Comparison of ENCODE assay signal across 22 cellular contexts in the genomic region with DNA sequence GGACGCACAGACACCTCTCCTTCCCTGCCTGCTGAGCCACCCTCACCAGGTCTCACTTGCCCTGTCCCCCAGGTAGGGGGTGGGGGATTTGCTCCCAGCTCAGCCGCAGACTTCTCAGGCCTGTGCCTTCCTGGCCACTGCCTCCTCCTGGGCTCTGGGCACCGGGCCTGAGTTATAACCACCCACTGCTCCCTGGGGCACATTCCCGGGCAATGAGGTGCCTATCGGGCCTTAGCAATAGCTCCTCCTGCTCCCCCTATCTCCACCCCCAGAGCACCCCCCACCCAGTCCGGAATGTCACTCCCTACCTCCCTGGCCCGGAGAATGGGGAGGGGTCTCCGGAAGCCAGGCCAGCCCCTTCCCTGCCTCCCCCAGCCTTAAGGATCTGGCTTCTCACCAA. TPM values are rescaled to one million over a fixed set of nuclear protein-coding genes. Genes with fewer than 3 reads are reported as not detected.
DNase-seq lines count a peak whose midpoint lies in the region; ATAC-seq and TF ChIP-seq lines count a peak whose summit lies in the region.
"Had no signal": no experiment of that assay in that cellular context is flagged by ENCODE, and none has a peak within 500 bp of the region (broad histone marks: within the 10 kb centered on the region; RNA-seq: fewer than 3 reads in every experiment).

A gene with protein sequence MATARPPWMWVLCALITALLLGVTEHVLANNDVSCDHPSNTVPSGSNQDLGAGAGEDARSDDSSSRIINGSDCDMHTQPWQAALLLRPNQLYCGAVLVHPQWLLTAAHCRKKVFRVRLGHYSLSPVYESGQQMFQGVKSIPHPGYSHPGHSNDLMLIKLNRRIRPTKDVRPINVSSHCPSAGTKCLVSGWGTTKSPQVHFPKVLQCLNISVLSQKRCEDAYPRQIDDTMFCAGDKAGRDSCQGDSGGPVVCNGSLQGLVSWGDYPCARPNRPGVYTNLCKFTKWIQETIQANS (minus strand): TSS at position 149 of the 400 bp plus-strand sequence. CDS start 381 bp downstream, outside the sequence.

- H3K79me1 ChIP-seq in H9 (ENCODE audit: insufficient read depth, low read depth, low read length, poor library complexity, severe bottlenecking), result no peaks in the 10 kb centered on the region

- no peak within 1 kb of the TSS; the same call in 1 of the 2 replicates for H3K14ac ChIP-seq in H9 (ENCODE audit: insufficient read depth, low read length)

- no peak within 1 kb of the TSS for H4K91ac ChIP-seq in H9 (ENCODE audit: insufficient read length, low read depth, low read length)

- H3K27me3 ChIP-seq in H9 (ENCODE audit: insufficient read depth, low read length) (no peaks in the 10 kb centered on the region), suprapubic skin (peaks cover 18% of the 10 kb centered on the region), gastroesophageal sphincter (peaks cover 75% of the 10 kb centered on the region)
- H3K27me3 ChIP-seq: gastrocnemius medialis had no signal

- H3K9me3 ChIP-seq in H9 (ENCODE audit: control insufficient read depth, low read depth, low read length) (no peaks in the 10 kb centered on the region), suprapubic skin (no peaks in the 10 kb centered on the region), gastroesophageal sphincter (no peaks in the 10 kb centered on the region)
- H3K9me3 ChIP-seq: gastrocnemius medialis, prostate gland had no signal

- no peak within 1 kb of the TSS for H2BK15ac ChIP-seq in H9 (ENCODE audit: low read depth, low read length)

- H2BK5ac ChIP-seq in H9 (ENCODE audit: insufficient read length, low read length), result no peak within 1 kb of the TSS

- H2BK20ac ChIP-seq in H9 (ENCODE audit: low read depth, low read length, poor library complexity, severe bottlenecking), result no peak within 1 kb of the TSS

- H3K4me3 ChIP-seq in suprapubic skin, result peak within 1 kb of the TSS; percentile 31
- H3K4me3 ChIP-seq in gastroesophageal sphincter, result no peak within 1 kb of the TSS
- H3K4me3 ChIP-seq: gastrocnemius medialis, prostate gland had no signal

- peak; percentile 67 for ATAC-seq in WTC11
- no peak for ATAC-seq in gastroesophageal sphincter
- ATAC-seq: activated T-cell treated with anti-CD3 and anti-CD28 coated beads, Interleukin-2, amount 50 U/mL, for 72 hours; gastrocnemius medialis had no signal

- H4K8ac ChIP-seq in H9 (replicated peaks; ENCODE audit: insufficient read length, low read depth, low read length), result no peak within 1 kb of the TSS

- H3K36me3 Mint-ChIP-seq in H9 (ENCODE audit: insufficient read depth in 1 of 3, low read depth in 3 of 3) (no peaks in the 10 kb centered on the region), WTC11 (no peaks in the 10 kb centered on the region)

- no peak within 1 kb of the TSS for H4K5ac ChIP-seq in H9 (ENCODE audit: insufficient read length, low read depth, low read length)

- POLR2A ChIA-PET in WTC11 (lab: Charles Lee), result no interaction called here

- H3K9ac ChIP-seq in H9 (ENCODE audit: extremely low read depth, insufficient read length, low read length), result no peak within 1 kb of the TSS

- peaks cover 18% of the 10 kb centered on the region for H3K27me3 Mint-ChIP-seq in H9 (ENCODE audit: low read depth)
- H3K27me3 Mint-ChIP-seq in WTC11 (ENCODE audit: low read depth), result peaks cover 10% of the 10 kb centered on the region; the same call in 1 of the 2 replicates

- TF ChIP-seq EP300 in suprapubic skin (IDR thresholded peaks at IDR 0.05), result no peak
- TF ChIP-seq EP300 in gastroesophageal sphincter (IDR thresholded peaks at IDR 0.05), result no peak

- no peak within 1 kb of the TSS for H2AK5ac ChIP-seq in H9 (ENCODE audit: insufficient read length, low read length)

- no peak within 1 kb of the TSS for H3T11ph ChIP-seq in H9 (ENCODE audit: low read length)

- H3K23ac ChIP-seq in H9 (ENCODE audit: insufficient read length, low read depth, low read length), result no peak within 1 kb of the TSS

- no peaks in the 10 kb centered on the region for H3K23me2 ChIP-seq in H9 (ENCODE audit: insufficient read length, low read depth, low read length, poor library complexity, severe bottlenecking)

- H3K9me3 Mint-ChIP-seq in H9, result peaks cover 0 to 2% of the 10 kb centered on the region in 2 experiments; a peak in 1 of 5 replicates
- peaks cover 4% of the 10 kb centered on the region; the same call in 1 of the 2 replicates for H3K9me3 Mint-ChIP-seq in WTC11
- H3K9me3 Mint-ChIP-seq: activated naive CD4-positive, alpha-beta T cell treated with anti-CD3 and anti-CD28 coated beads for 36 hours; activated T-cell treated with anti-CD3 and anti-CD28 coated beads, Interleukin-2, amount 50 U/mL, for 72 hours had no signal

- no peak within 1 kb of the TSS for H2BK12ac ChIP-seq in H9 (ENCODE audit: insufficient read length, low read depth, low read length)

- no peak within 1 kb of the TSS for H3K4me2 ChIP-seq in H9 (ENCODE audit: insufficient read depth, insufficient read length, low read length)

- H3K79me2 ChIP-seq in H9 (ENCODE audit: insufficient read depth, low read length), result no peaks in the 10 kb centered on the region

- H3K27ac ChIP-seq in H9 (ENCODE audit: insufficient read length, low read depth, low read length) (no peak within 1 kb of the TSS), suprapubic skin (no peak within 1 kb of the TSS), gastroesophageal sphincter (no peak within 1 kb of the TSS)
- H3K27ac ChIP-seq: gastrocnemius medialis, prostate gland had no signal

- CTCF ChIA-PET in WTC11 (lab: Charles Lee), result interaction anchor here (0.6 to 1.6 kb wide), 2 partner anchors 31 to 144 kb away, joined by 3 to 4 read pairs; no protein-coding TSS in a partner anchor

- H2AFZ ChIP-seq in H9 (ENCODE audit: low read length), result no peak within 1 kb of the TSS

- H4K20me1 ChIP-seq in H9 (ENCODE audit: control insufficient read depth, insufficient read depth, insufficient read length), result no peaks in the 10 kb centered on the region

- no peak within 1 kb of the TSS for H3K4ac ChIP-seq in H9 (ENCODE audit: low read depth, low read length)

- TF ChIP-seq POLR2A in suprapubic skin (IDR thresholded peaks at IDR 0.05), result no peak
- no peak for TF ChIP-seq POLR2A in gastroesophageal sphincter (IDR thresholded peaks at IDR 0.05)

- TF ChIP-seq CTCF in H9 (conservative IDR thresholded peaks at IDR 0.05), result no peak
- TF ChIP-seq CTCF in WTC11 (IDR thresholded peaks at IDR 0.05), result no peak
- no peak for TF ChIP-seq CTCF in suprapubic skin (IDR thresholded peaks at IDR 0.05)
- no peak for TF ChIP-seq CTCF in gastroesophageal sphincter (IDR thresholded peaks at IDR 0.05)

- H3K4me1 Mint-ChIP-seq in H9, result peaks cover 5 to 21% of the 10 kb centered on the region in 2 experiments
- H3K4me1 Mint-ChIP-seq in WTC11, result peaks cover 13% of the 10 kb centered on the region

- H3K18ac ChIP-seq in H9 (ENCODE audit: insufficient read length, low read depth, low read length), result peak within 1 kb of the TSS; percentile 49

- H3K4me1 ChIP-seq in H9 (ENCODE audit: insufficient read depth, low read length), result peaks cover 3% of the 10 kb centered on the region; the same call in 1 of the 2 replicates
- H3K4me1 ChIP-seq in suprapubic skin, result peaks cover 8% of the 10 kb centered on the region
- H3K4me1 ChIP-seq in gastroesophageal sphincter, result no peaks in the 10 kb centered on the region
- H3K4me1 ChIP-seq: gastrocnemius medialis, prostate gland had no signal

- DNase-seq in H9 (peak; percentile 56), WTC11 (ENCODE audit: low spot score) (peak; percentile 21), islet precursor cell (peak; percentile 71), suprapubic skin (ENCODE audit: low spot score in 2 of 2) (no peak), cerebellar nuclear complex (lab: John Stamatoyannopoulos, UW) (no peak), activated T-cell treated with anti-CD3 and anti-CD28 coated beads for 4 hours (no peak)
- DNase-seq: activated naive CD4-positive, alpha-beta T cell treated with anti-CD3 and anti-CD28 coated beads for 36 hours; activated T-cell treated with anti-CD3 and anti-CD28 coated beads, Interleukin-2, amount 50 U/mL, for 72 hours; amygdala; central memory CD4-positive, alpha-beta T cell; gastrocnemius medialis; GOT3; KG1; NCI-H187; NCI-H774; nephron progenitor cell; SHP77; T1000 had no signal

- WGBS in H9 (ENCODE audit: extremely low coverage, insufficient read length, low lambda C conversion rate), result no CpG with 5 or more reads among the region's 8 CpGs
- WGBS in suprapubic skin, result 8% methylated on average over 8 of the region's 8 CpGs
- whole genome bisulfite sequencing in gastroesophageal sphincter (ENCODE audit: low coverage in 1 of 2), 2 donors, result 5% methylated on average over 4 of the region's 8 CpGs; no CpG with 5 or more reads in 1 of the 2 donors

- H3K27ac Mint-ChIP-seq in H9, result peak within 1 kb of the TSS in 1 of 3 experiments; percentile 1; a peak in 4 of 7 replicates
- H3K27ac Mint-ChIP-seq in WTC11, result peak within 1 kb of the TSS; percentile 50; the same call in 1 of the 2 replicates
- H3K27ac Mint-ChIP-seq: activated naive CD4-positive, alpha-beta T cell treated with anti-CD3 and anti-CD28 coated beads for 36 hours; activated T-cell treated with anti-CD3 and anti-CD28 coated beads, Interleukin-2, amount 50 U/mL, for 72 hours; nephron progenitor cell had no signal

- no peak within 1 kb of the TSS for H2BK120ac ChIP-seq in H9 (ENCODE audit: low read depth, low read length, poor library complexity, severe bottlenecking)

- H3K4me3 Mint-ChIP-seq in H9, result no peak within 1 kb of the TSS
- H3K4me3 Mint-ChIP-seq in WTC11, result no peak within 1 kb of the TSS
- H3K4me3 Mint-ChIP-seq: activated naive CD4-positive, alpha-beta T cell treated with anti-CD3 and anti-CD28 coated beads for 36 hours; activated T-cell treated with anti-CD3 and anti-CD28 coated beads, Interleukin-2, amount 50 U/mL, for 72 hours; nephron progenitor cell had no signal

- no peak within 1 kb of the TSS for H3K56ac ChIP-seq in H9 (ENCODE audit: insufficient read length, low read depth, low read length)

- H3K36me3 ChIP-seq in suprapubic skin, result no peaks in the 10 kb centered on the region
- no peaks in the 10 kb centered on the region for H3K36me3 ChIP-seq in gastroesophageal sphincter
- H3K36me3 ChIP-seq: gastrocnemius medialis, prostate gland had no signal

TF ChIP-seq in WTC11, 78 proteins besides CTCF, POLR2A, EP300 and RAD21:
- TF ChIP-seq PRRX2 (CRISPR knock-in tag; IDR thresholded peaks at IDR 0.05), result no peak
- no peak for TF ChIP-seq ZNF263 (CRISPR knock-in tag; IDR thresholded peaks at IDR 0.05; ENCODE audit: low read depth)
- no peak for TF ChIP-seq FOXJ3 (CRISPR knock-in tag; IDR thresholded peaks at IDR 0.05; ENCODE audit: borderline replicate concordance)

RNA-seq across cellular contexts. Expression of the gene that starts here (rescaled TPM):
- total RNA-seq in H9 (2021) (not detected in 2 replicates), WTC11 (2021) (0.66 to 1.0 TPM (median 0.69 TPM) in 3 replicates), suprapubic skin (100 to 1,000 TPM in 3 of 4 donors, 10 to 100 TPM in 1; 40.3 to 299 (median 177) TPM), gastroesophageal sphincter (1 to 10 TPM in 1 of 4 donors, not detected in 3; 1.2 TPM)
- total RNA-seq: activated naive CD4-positive, alpha-beta T cell treated with anti-CD3 and anti-CD28 coated beads for 36 hours; activated T-cell treated with anti-CD3 and anti-CD28 coated beads, Interleukin-2, amount 50 U/mL, for 72 hours; dermis microvascular lymphatic vessel endothelial cell; gastrocnemius medialis; temporal lobe had no signal

Comparison
In these comparisons a context has a peak if more than half of its experiments do, and no peak if none do; other contexts are left out.
1. RNA of the gene that starts here (total RNA-seq): 40.3 to 299 TPM in suprapubic skin; 0.66 to 1.0 TPM in WTC11, 1.2 TPM in gastroesophageal sphincter and not detected in H9; every median in the first group is over 10 times any median in the second.
2. Peak in DNase-seq in H9; RNA of the gene not detected or under 1 TPM.
3. DNase-seq: peak in WTC11 (single experiment) and islet precursor cell (single experiment); none in suprapubic skin (0 of 2), cerebellar nuclear complex (0 of 2) and activated T-cell treated with anti-CD3 and anti-CD28 coated beads for 4 hours (single experiment).